ENCODE assay signal across 21 cellular contexts in genomic region chr7:157427811-157428553, GRCh38.
"Had no signal": no experiment of that assay in that cellular context is flagged by ENCODE, and none has a peak within 500 bp of the region (broad histone marks: within the 10 kb centered on the region; RNA-seq: fewer than 3 reads in every experiment).

No MANE protein-coding gene starts in this region.

- H3K9me3 Mint-ChIP-seq: activated B cell treated with CpG ODN at 0.5 μM for 24 hours; activated T-cell treated with anti-CD3 and anti-CD28 coated beads, Interleukin-2, amount 50 U/mL, for 4 hours; naive thymus-derived CD8-positive, alpha-beta T cell; stimulated activated naive CD8-positive, alpha-beta T cell treated with anti-CD3 and anti-CD28 coated beads, Interleukin-15, Interleukin-2, amounts not matched to agents 100 ng/mL and 50 ng/mL, for 24 hours had no signal

- H3K27ac Mint-ChIP-seq: activated B cell treated with CpG ODN at 0.5 μM for 24 hours; stimulated activated naive CD8-positive, alpha-beta T cell treated with anti-CD3 and anti-CD28 coated beads, Interleukin-15, Interleukin-2, amounts not matched to agents 100 ng/mL and 50 ng/mL, for 24 hours had no signal

- H3K27ac ChIP-seq: brain microvascular endothelial cell, prostate gland, sigmoid colon, testis had no signal

- H3K36me3 Mint-ChIP-seq: naive thymus-derived CD8-positive, alpha-beta T cell had no signal

- H3K36me3 ChIP-seq: brain microvascular endothelial cell, prostate gland had no signal

- H3K27me3 Mint-ChIP-seq: activated B cell treated with CpG ODN at 0.5 μM for 24 hours; naive thymus-derived CD8-positive, alpha-beta T cell; stimulated activated naive CD8-positive, alpha-beta T cell treated with anti-CD3 and anti-CD28 coated beads, Interleukin-15, Interleukin-2, amounts not matched to agents 100 ng/mL and 50 ng/mL, for 24 hours had no signal

- H3K4me3 ChIP-seq: mucosa of descending colon, prostate gland, sigmoid colon, testis had no signal

- H3K9me3 ChIP-seq: mucosa of descending colon, prostate gland, sigmoid colon, SK-N-SH, testis had no signal

- H3K4me1 ChIP-seq: prostate gland had no signal

- DNase-seq: activated B cell treated with CpG ODN at 0.5 μM for 24 hours; activated CD4-positive, alpha-beta T cell treated with anti-CD3 and anti-CD28 coated beads, Interleukin-2, amount 50 U/mL, for 4 hours; activated naive CD4-positive, alpha-beta T cell; activated T-cell treated with anti-CD3 and anti-CD28 coated beads, Interleukin-2, amount 50 U/mL, for 4 hours; amniotic stem cell; brain microvascular endothelial cell; cerebellar nuclear complex; dermis blood vessel endothelial cell; erythroblast; hippocampal formation; kidney glomerular epithelial cell; mammary epithelial cell; occipital lobe; SK-N-SH; stimulated activated CD4-positive, alpha-beta T cell treated with anti-CD3 and anti-CD28 coated beads, Interleukin-2, amount 100 ng/mL, for 48 hours; testis had no signal

- ATAC-seq: activated T-cell treated with anti-CD3 and anti-CD28 coated beads, Interleukin-2, amount 50 U/mL, for 4 hours; mucosa of descending colon; naive thymus-derived CD8-positive, alpha-beta T cell had no signal

- H3K27me3 ChIP-seq: brain microvascular endothelial cell, sigmoid colon, testis had no signal

- H3K4me3 Mint-ChIP-seq: activated B cell treated with CpG ODN at 0.5 μM for 24 hours; activated T-cell treated with anti-CD3 and anti-CD28 coated beads, Interleukin-2, amount 50 U/mL, for 4 hours; naive thymus-derived CD8-positive, alpha-beta T cell; stimulated activated naive CD8-positive, alpha-beta T cell treated with anti-CD3 and anti-CD28 coated beads, Interleukin-15, Interleukin-2, amounts not matched to agents 100 ng/mL and 50 ng/mL, for 24 hours had no signal
